In the genomic region with DNA sequence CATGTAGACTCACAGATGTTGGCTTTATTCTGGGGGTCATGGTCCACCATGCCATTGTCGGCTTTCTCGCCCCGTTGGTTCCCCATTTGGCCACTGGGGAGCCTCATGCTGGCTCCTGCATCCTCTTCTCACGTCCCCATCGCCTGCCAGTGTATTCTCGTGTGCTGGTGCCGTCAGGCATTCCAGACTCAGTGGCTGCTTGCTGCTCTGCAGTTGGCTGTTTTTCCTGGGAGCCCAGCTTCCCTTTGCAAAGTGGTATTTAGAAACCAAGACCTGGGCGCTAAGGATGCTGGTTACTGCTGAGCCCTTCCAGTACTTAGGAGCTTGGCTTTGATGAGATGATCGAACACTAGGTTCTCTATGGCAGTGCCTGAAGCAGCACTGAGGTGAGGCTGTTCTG, we compare ENCODE assay signal across 21 cellular contexts.
"Had no signal": no experiment of that assay in that cellular context is flagged by ENCODE, and none has a peak within 500 bp of the region (broad histone marks: within the 10 kb centered on the region; RNA-seq: fewer than 3 reads in every experiment).

No MANE protein-coding gene starts in this region.

- H2AFZ ChIP-seq: hepatocyte had no signal

- H3K4me3 ChIP-seq: hepatocyte, lower lobe of right lung, psoas muscle, right atrium auricular region, upper lobe of right lung had no signal

- H3K27me3 ChIP-seq: hepatocyte, right atrium auricular region, upper lobe of right lung had no signal

- H3K4me2 ChIP-seq: hepatocyte had no signal

- H3K27ac ChIP-seq: hepatocyte, lower lobe of right lung, psoas muscle, right atrium auricular region, upper lobe of right lung had no signal

- DNase-seq: activated CD4-positive, alpha-beta T cell treated with anti-CD3 and anti-CD28 coated beads for 4 hours; activated CD4-positive, alpha-beta T cell treated with anti-CD3 and anti-CD28 coated beads, Interleukin-2, amount 50 U/mL, for 48 hours; activated CD4-positive, CD25-positive, alpha-beta regulatory T cell; activated CD8-positive, alpha-beta memory T cell treated with anti-CD3 and anti-CD28 coated beads, Interleukin-2, amount 50 U/mL, for 48 hours; activated effector memory CD4-positive, alpha-beta T cell treated with Interleukin-2 at 50 U/mL for 16 hours; activated naive CD4-positive, alpha-beta T cell treated with anti-CD3 and anti-CD28 coated beads, Interleukin-2, amount 10 ng/mL, durations not matched to agents 7 days and 5 days; activated T-cell treated with anti-CD3 and anti-CD28 coated beads, Interleukin-2, amount 50 U/mL, for 48 hours; amygdala; effector memory CD4-positive, alpha-beta T cell; immature natural killer cell; lower lobe of right lung; naive thymus-derived CD4-positive, alpha-beta T cell; psoas muscle; stimulated activated CD4-positive, alpha-beta T cell treated with anti-CD3 and anti-CD28 coated beads, Interleukin-12 subunit alpha, Interleukin-12 subunit beta, amount 100 ng/mL, for 4 hours; stimulated activated CD4-positive, alpha-beta T cell treated with anti-CD3 and anti-CD28 coated beads, Interleukin-4, amount 100 ng/mL, for 4 hours; stimulated activated naive CD8-positive, alpha-beta T cell treated with anti-CD3 and anti-CD28 coated beads, Interleukin-15, Interleukin-2, amounts not matched to agents 100 U/mL and 50 U/mL, for 24 hours; T1000; upper lobe of right lung had no signal

- ATAC-seq: esophagus mucosa; lower lobe of right lung; naive thymus-derived CD4-positive, alpha-beta T cell; psoas muscle; stimulated activated naive CD8-positive, alpha-beta T cell treated with anti-CD3 and anti-CD28 coated beads, Interleukin-15, Interleukin-2, amounts not matched to agents 100 U/mL and 50 U/mL, for 24 hours; upper lobe of right lung had no signal

- H3K9me3 ChIP-seq: lower lobe of right lung, psoas muscle, right atrium auricular region, upper lobe of right lung had no signal

- H3K4me1 Mint-ChIP-seq: activated naive CD4-positive, alpha-beta T cell treated with anti-CD3 and anti-CD28 coated beads, Interleukin-2, amount 10 ng/mL, durations not matched to agents 7 days and 5 days had no signal

- H3K27ac Mint-ChIP-seq: activated naive CD4-positive, alpha-beta T cell treated with anti-CD3 and anti-CD28 coated beads, Interleukin-2, amount 10 ng/mL, durations not matched to agents 7 days and 5 days had no signal

- H3K4me3 Mint-ChIP-seq: activated naive CD4-positive, alpha-beta T cell treated with anti-CD3 and anti-CD28 coated beads, Interleukin-2, amount 10 ng/mL, durations not matched to agents 7 days and 5 days; immature natural killer cell; naive thymus-derived CD4-positive, alpha-beta T cell had no signal

- H3K4me1 ChIP-seq: lower lobe of right lung, psoas muscle, upper lobe of right lung had no signal

- H3K9me3 Mint-ChIP-seq: activated naive CD4-positive, alpha-beta T cell treated with anti-CD3 and anti-CD28 coated beads, Interleukin-2, amount 10 ng/mL, durations not matched to agents 7 days and 5 days; immature natural killer cell had no signal

- H3K27me3 Mint-ChIP-seq: activated naive CD4-positive, alpha-beta T cell treated with anti-CD3 and anti-CD28 coated beads, Interleukin-2, amount 10 ng/mL, durations not matched to agents 7 days and 5 days; naive thymus-derived CD4-positive, alpha-beta T cell had no signal
